11 cellular contexts compared by ENCODE assay signal in the genomic region with DNA sequence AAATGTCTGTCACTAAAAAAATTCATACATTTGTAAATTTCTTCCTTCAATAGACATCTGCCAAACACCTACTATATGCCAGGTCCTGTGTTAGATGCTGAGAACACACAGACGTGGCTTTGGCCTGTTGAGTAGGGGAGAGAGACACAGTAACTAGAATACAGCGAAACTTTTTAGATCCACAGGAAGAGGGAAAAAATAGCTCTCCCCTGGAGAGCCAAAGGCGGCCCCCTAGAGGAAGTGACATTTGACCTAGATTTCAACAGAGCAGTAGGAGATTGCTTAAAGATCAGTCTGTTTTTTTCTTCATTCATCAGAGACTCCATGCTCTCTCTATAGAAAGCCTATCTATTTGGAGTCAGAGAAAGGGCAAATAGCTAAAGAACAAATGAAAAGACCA. TPM values are rescaled to one million over a fixed set of nuclear protein-coding genes. Genes with fewer than 3 reads are reported as not detected.
A peak's percentile ranks its signal among the peaks of the same experiment; 100 is the strongest.
DNase-seq lines count a peak whose midpoint lies in the region; ATAC-seq and TF ChIP-seq lines count a peak whose summit lies in the region.
"Had no signal": no experiment of that assay in that cellular context is flagged by ENCODE, and none has a peak within 500 bp of the region (broad histone marks: within the 10 kb centered on the region; RNA-seq: fewer than 3 reads in every experiment).

No MANE protein-coding gene starts in this region.

- no peaks in the 10 kb centered on the region for H3K9me3 Mint-ChIP-seq in Calu3 (ENCODE audit: low read depth, unreplicated experiment)

- H3K4me3 Mint-ChIP-seq in Calu3 (ENCODE audit: low read depth, unreplicated experiment) = no peak overlapping the region
- H3K4me3 Mint-ChIP-seq: brain had no signal

- ATAC-seq in GM18517 (IDR thresholded peaks at IDR 0.05; ENCODE audit: unreplicated experiment) = no peak

- no peak overlapping the region for H3K9ac ChIP-seq in neuronal stem cell (ENCODE audit: low read depth, low read length, poor library complexity)

- BruUV-seq in Calu3 (replicated peaks; lab: Mats Ljungman, UMichigan) = no TSS peak

- H3K79me1 ChIP-seq in neuronal stem cell (ENCODE audit: low read depth, low read length) = no peaks in the 10 kb centered on the region

- H3K27me3 Mint-ChIP-seq in Calu3 (ENCODE audit: unreplicated experiment) = no peaks in the 10 kb centered on the region

- intact Hi-C loops in Calu3 (cut with micrococcal nuclease; ENCODE audit: unreplicated experiment) = no loop called here

- H3K4ac ChIP-seq in neuronal stem cell (ENCODE audit: low read length) = no peak overlapping the region

- no peaks in the 10 kb centered on the region for H4K20me1 ChIP-seq in osteoblast (ENCODE audit: insufficient read depth, low read length)

- H3K4me1 ChIP-seq in neuronal stem cell (ENCODE audit: control insufficient read depth in 2 of 2, insufficient read depth in 1 of 2, low read depth in 1 of 2, low read length in 2 of 2) = peaks cover 20% of the 10 kb centered on the region in 2 donors
- no peaks in the 10 kb centered on the region for H3K4me1 ChIP-seq in osteoblast (ENCODE audit: insufficient read depth, low read length)
- H3K4me1 ChIP-seq: thyroid gland had no signal

- no peak overlapping the region for H4K91ac ChIP-seq in neuronal stem cell (ENCODE audit: low read depth, low read length, poor library complexity)

- H3K4me2 ChIP-seq in neuronal stem cell (ENCODE audit: insufficient read depth, low read length, poor library complexity, severe bottlenecking) (no peak overlapping the region), osteoblast (ENCODE audit: insufficient read depth, low read length) (no peak overlapping the region)

- no peak for DNase-seq in GM12865 (ENCODE audit: low read depth)
- peak; percentile 60 for DNase-seq in NAMALWA (ENCODE audit: low spot score)
- peak; percentile 44 to 51 for DNase-seq in cardiac fibroblast (ENCODE audit: low read depth in 2 of 2)
- peak; percentile 17 for DNase-seq in neuronal stem cell (ENCODE audit: low spot score)
- DNase-seq in Calu3 = no peak
- DNase-seq in osteoblast (ENCODE audit: insufficient read length, low spot score, missing footprints) = no peak
- DNase-seq in mesenteric fat pad (ENCODE audit: low spot score) = no peak
- DNase-seq: thyroid gland had no signal

- no peak overlapping the region for H2BK12ac ChIP-seq in neuronal stem cell (ENCODE audit: low read length)

- CTCF ChIA-PET in Calu3 (lab: Charles Lee) = no interaction called here

- no peak overlapping the region for H3K18ac ChIP-seq in neuronal stem cell (ENCODE audit: low read length)

- no peak overlapping the region for H3K14ac ChIP-seq in neuronal stem cell (ENCODE audit: low read length)

- H4K8ac ChIP-seq in neuronal stem cell (ENCODE audit: low read depth, low read length) = no peak overlapping the region

- H2AFZ ChIP-seq in neuronal stem cell (ENCODE audit: low read length) (no peak overlapping the region), osteoblast (ENCODE audit: low read length) (no peak overlapping the region)

- no peak overlapping the region for H2AK5ac ChIP-seq in neuronal stem cell (ENCODE audit: low read depth, low read length)

- H3K9me3 ChIP-seq in neuronal stem cell (replicated peaks in 1 of 2; ENCODE audit: control insufficient read depth in 2 of 2, insufficient read depth in 1 of 2, low read depth in 1 of 2, low read length in 2 of 2) = no peaks in the 10 kb centered on the region
- no peaks in the 10 kb centered on the region for H3K9me3 ChIP-seq in osteoblast (ENCODE audit: low read depth, low read length)
- H3K9me3 ChIP-seq: thyroid gland had no signal

- H3K79me2 ChIP-seq in osteoblast (ENCODE audit: insufficient read depth, low read length) = no peaks in the 10 kb centered on the region

- H3K23ac ChIP-seq in neuronal stem cell (ENCODE audit: low read depth, low read length, poor library complexity) = no peak overlapping the region

- no peak for TF ChIP-seq CTCF in GM12865 (IDR thresholded peaks at IDR 0.05; ENCODE audit: insufficient read depth, low read depth, low read length, missing control alignments)
- TF ChIP-seq CTCF in cardiac fibroblast (IDR thresholded peaks at IDR 0.05; ENCODE audit: low read depth, low read length) = no peak
- no peak for TF ChIP-seq CTCF in Calu3 (IDR thresholded peaks at IDR 0.05; ENCODE audit: unreplicated experiment)
- TF ChIP-seq CTCF in osteoblast (IDR thresholded peaks at IDR 0.05; ENCODE audit: extremely low read depth, low read depth, low read length) = no peak

- WGBS in neuronal stem cell (ENCODE audit: extremely low coverage in 2 of 2, insufficient read length in 2 of 2, insufficient replicate concordance in 1 of 2), 2 donors = no CpG with 5 or more reads among the region's 3 CpGs

- H3K4me3 ChIP-seq in GM12865 (ENCODE audit: low read depth, low read length) (peak overlapping the region; percentile 47), cardiac fibroblast (replicated peaks in 1 of 2; ENCODE audit: low read depth in 2 of 2, low read length in 2 of 2) (no peak overlapping the region), neuronal stem cell (ENCODE audit: low read length in 2 of 2) (no peak overlapping the region), osteoblast (ENCODE audit: insufficient read depth, low read length) (no peak overlapping the region)
- H3K4me3 ChIP-seq: skin epidermis, thyroid gland had no signal

- H2BK120ac ChIP-seq in neuronal stem cell (ENCODE audit: low read depth, low read length) = no peak overlapping the region

- H3K36me3 ChIP-seq in neuronal stem cell (replicated peaks in 1 of 2; ENCODE audit: control insufficient read depth in 2 of 2, insufficient read depth in 2 of 2, low read length in 2 of 2) (no peaks in the 10 kb centered on the region), osteoblast (ENCODE audit: insufficient read depth, low read length) (no peaks in the 10 kb centered on the region)
- H3K36me3 ChIP-seq: thyroid gland had no signal

- H3K27ac Mint-ChIP-seq in Calu3 (ENCODE audit: unreplicated experiment) = no peak overlapping the region

- H2BK15ac ChIP-seq in neuronal stem cell (ENCODE audit: low read length) = no peak overlapping the region

- H3K4me1 Mint-ChIP-seq in Calu3 (ENCODE audit: low read depth, unreplicated experiment) = peaks cover 17% of the 10 kb centered on the region

- H3K36me3 Mint-ChIP-seq in Calu3 (ENCODE audit: insufficient read depth, unreplicated experiment) = peaks cover 9% of the 10 kb centered on the region
- H3K36me3 Mint-ChIP-seq: brain had no signal

- no peak overlapping the region for H3K27ac ChIP-seq in neuronal stem cell (replicated peaks; ENCODE audit: low read length)
- H3K27ac ChIP-seq in osteoblast (ENCODE audit: low read depth, low read length) = no peak overlapping the region
- H3K27ac ChIP-seq: thyroid gland had no signal

- H3K27me3 ChIP-seq in neuronal stem cell (ENCODE audit: control insufficient read depth in 3 of 3, insufficient read depth in 3 of 3, low read depth in 1 of 3, low read length in 3 of 3) (no peaks in the 10 kb centered on the region), osteoblast (ENCODE audit: insufficient read depth, low read length) (peaks cover 22% of the 10 kb centered on the region)
- H3K27me3 ChIP-seq: thyroid gland had no signal

- H2BK5ac ChIP-seq in neuronal stem cell (ENCODE audit: low read length) = no peak overlapping the region

RNA-seq across cellular contexts. Expression of a gene that starts 11.3 kb away (rescaled TPM):
- 0.22 TPM for polyA plus RNA-seq in neuronal stem cell (2013, experiment 1 of 2)
- 0.21 TPM for polyA plus RNA-seq in neuronal stem cell (2013, experiment 2 of 2)
- total RNA-seq in Calu3 (2022) (54.6 and 58.6 TPM in 2 replicates), osteoblast (0.59 and 1.4 TPM in 2 replicates), mesenteric fat pad (195 TPM)

RNA-seq across cellular contexts. Expression of a gene that starts 41.0 kb away (rescaled TPM):
- 0.04 TPM for polyA plus RNA-seq in neuronal stem cell (2013, experiment 1 of 2)
- polyA plus RNA-seq in neuronal stem cell (2013, experiment 2 of 2) = not detected
- total RNA-seq in Calu3 (2022) (0.32 and 0.38 TPM in 2 replicates), osteoblast (not detected in 2 replicates), mesenteric fat pad (0.19 TPM)

Comparison
In these comparisons a context has a peak if more than half of its experiments do, and no peak if none do; other contexts are left out.
1. DNase-seq: peak in NAMALWA (single experiment), cardiac fibroblast (2 of 2) and neuronal stem cell (single experiment); none in GM12865 (single experiment), Calu3 (single experiment), osteoblast (single experiment) and mesenteric fat pad (single experiment).
2. RNA of a gene that starts 11.3 kb away (total RNA-seq): 195 TPM in mesenteric fat pad (single experiment) and 54.6 to 58.6 TPM in Calu3; 0.59 to 1.4 TPM in osteoblast; every median in the first group is over 10 times any median in the second.